ENCODE assay signal across 12 cellular contexts in genomic region chr2:226862623-226863022, GRCh38. TPM values are rescaled to one million over a fixed set of nuclear protein-coding genes. Genes with fewer than 3 reads are reported as not detected.
DNase-seq lines count a peak whose midpoint lies in the region; ATAC-seq and TF ChIP-seq lines count a peak whose summit lies in the region.
"Had no signal": no experiment of that assay in that cellular context is flagged by ENCODE, and none has a peak within 500 bp of the region (broad histone marks: within the 10 kb centered on the region; RNA-seq: fewer than 3 reads in every experiment).

No MANE protein-coding gene starts in this region.

- H3K27me3 ChIP-seq in OCI-LY3 (ENCODE audit: low read depth, low read length) (no peaks in the 10 kb centered on the region), BE2C (no peaks in the 10 kb centered on the region), Peyer's patch (no peaks in the 10 kb centered on the region)

- H3K36me3 ChIP-seq in OCI-LY3 (replicated peaks; ENCODE audit: low read depth, low read length) (peaks cover 3% of the 10 kb centered on the region), BE2C (no peaks in the 10 kb centered on the region; the same call in 1 of the 2 replicates), Peyer's patch (peaks cover 0 to 24% (median 0%) of the 10 kb centered on the region in 3 donors)

- TF ChIP-seq POLR2A in Peyer's patch (IDR thresholded peaks at IDR 0.05) = no peak

- peak overlapping the region; percentile 61 for H3K27ac ChIP-seq in OCI-LY3 (ENCODE audit: low read length)
- no peak overlapping the region for H3K27ac ChIP-seq in Peyer's patch

- no peak for TF ChIP-seq CTCF in GM20000 (IDR thresholded peaks at IDR 0.05; ENCODE audit: extremely low read depth, missing control alignments)
- no peak for TF ChIP-seq CTCF in OCI-LY3 (IDR thresholded peaks at IDR 0.05; ENCODE audit: low read depth, low read length)
- TF ChIP-seq CTCF in BE2C (IDR thresholded peaks at IDR 0.05; ENCODE audit: low read depth, low read length) = no peak
- no peak for TF ChIP-seq CTCF in Peyer's patch (IDR thresholded peaks at IDR 0.05)

- H3K9me3 ChIP-seq in OCI-LY3 (ENCODE audit: insufficient read depth, low read length) (no peaks in the 10 kb centered on the region), BE2C (no peaks in the 10 kb centered on the region), Peyer's patch (no peaks in the 10 kb centered on the region)

- H3K9ac ChIP-seq in OCI-LY3 (ENCODE audit: low read length) = no peak overlapping the region

- intact Hi-C loops in left ventricle myocardium superior (cut with micrococcal nuclease) = no loop called here

- peak overlapping the region; percentile 50 for H3K4me2 ChIP-seq in OCI-LY3 (ENCODE audit: low read length)

- DNase-seq in GM20000 (ENCODE audit: low spot score) (peak; percentile 18), NCI-H146 (lab: John Stamatoyannopoulos, UW) (no peak), BE2C (no peak), left ventricle myocardium superior (no peak), Peyer's patch (no peak)
- DNase-seq: activated naive CD8-positive, alpha-beta T cell treated with anti-CD3 and anti-CD28 coated beads, Interleukin-2, amount 10 ng/mL, durations not matched to agents 7 days and 5 days; CD8-positive, alpha-beta memory T cell; naive B cell; NCI-H1694 treated with DMSO at 0.1 percent for 48 hours had no signal

- H3K4me3 ChIP-seq in OCI-LY3 (ENCODE audit: low read length) (peak overlapping the region; percentile 28; the same call in 1 of the 2 replicates), BE2C (ENCODE audit: low read depth, low read length) (no peak overlapping the region), Peyer's patch (no peak overlapping the region)

- ATAC-seq in GM18508 (IDR thresholded peaks at IDR 0.05; ENCODE audit: insufficient read depth, unreplicated experiment) (peak; percentile 49), HG02943 (IDR thresholded peaks at IDR 0.05; ENCODE audit: low read depth, unreplicated experiment) (peak; percentile 44), left ventricle myocardium superior (no peak)

- H4K20me1 ChIP-seq in OCI-LY3 (ENCODE audit: insufficient read depth, low read length) = no peaks in the 10 kb centered on the region

- H2AFZ ChIP-seq in OCI-LY3 (ENCODE audit: low read depth, low read length) = no peak overlapping the region

- H3K4me1 ChIP-seq in OCI-LY3 (ENCODE audit: low read length) (peaks cover 31% of the 10 kb centered on the region), BE2C (no peaks in the 10 kb centered on the region), Peyer's patch (no peaks in the 10 kb centered on the region)

- H3K79me2 ChIP-seq in OCI-LY3 (ENCODE audit: low read length) = no peaks in the 10 kb centered on the region

RNA-seq across cellular contexts. Expression of gene RHBDD1, which starts 26.8 kb away (rescaled TPM):
- polyA plus RNA-seq in BE2C (2012; ENCODE audit: insufficient read depth, insufficient read length, low read depth) = 40.9 TPM
- total RNA-seq in left ventricle myocardium superior = 29.8 TPM
- total RNA-seq in Peyer's patch = 10 to 100 TPM; 12.6 to 68.5 (median 30.6) TPM
